In genomic region chr16:12092347-12092882, GRCh38 we compare ENCODE assay signal across 9 cellular contexts.
A peak's percentile ranks its signal among the peaks of the same experiment; 100 is the strongest.
DNase-seq lines count a peak whose midpoint lies in the region; ATAC-seq and TF ChIP-seq lines count a peak whose summit lies in the region.
"Had no signal": no experiment of that assay in that cellular context is flagged by ENCODE, and none has a peak within 500 bp of the region (broad histone marks: within the 10 kb centered on the region; RNA-seq: fewer than 3 reads in every experiment).

No MANE protein-coding gene starts in this region.

- H3K4ac ChIP-seq in mesenchymal stem cell (ENCODE audit: low read depth in 1 of 2, low read length in 2 of 2): no peak overlapping the region

- no peak overlapping the region for H3K14ac ChIP-seq in mesenchymal stem cell (ENCODE audit: low read length in 2 of 2)

- DNase-seq in AG20443 (ENCODE audit: low spot score) (peak; percentile 67), HT-29 (ENCODE audit: low spot score) (peak; percentile 37), mammary epithelial cell (peak; percentile 87), mesenchymal stem cell (peak; percentile 91), GF-D8 (lab: John Stamatoyannopoulos, UW) (no peak)
- DNase-seq: stimulated activated CD4-positive, alpha-beta T cell treated with anti-CD3 and anti-CD28 coated beads, Interleukin-4, amount 100 ng/mL, for 1 hour had no signal

- no peak overlapping the region for H2BK12ac ChIP-seq in mesenchymal stem cell (ENCODE audit: low read length in 2 of 2)

- H2BK15ac ChIP-seq in mesenchymal stem cell (ENCODE audit: low read depth, poor library complexity, severe bottlenecking): no peak overlapping the region

- 29% methylated on average over 7 of the region's 7 CpGs for WGBS in mammary epithelial cell (ENCODE audit: low coverage, missing lambda C conversion rate)
- WGBS in mesenchymal stem cell: 34% methylated on average over 7 of the region's 7 CpGs

- no peaks in the 10 kb centered on the region for H3K27me3 Mint-ChIP-seq in stimulated activated memory B cell treated with anti-CD40 and anti-IgM and Interleukin-4, amounts not matched to agents 10 μg/mL and 1 μg/mL and 100 μg/mL, for 72 hours

- TSS peak; percentile 94 for BruUV-seq in mammary epithelial cell (replicated peaks; lab: Mats Ljungman, UMichigan)

- no peaks in the 10 kb centered on the region for H4K20me1 ChIP-seq in mammary epithelial cell (ENCODE audit: insufficient read depth, low read length)

- H3K23ac ChIP-seq in mesenchymal stem cell (ENCODE audit: low read length in 2 of 2): no peak overlapping the region

- H3K36me3 ChIP-seq in mammary epithelial cell (ENCODE audit: insufficient read depth, low read length) (no peaks in the 10 kb centered on the region), mesenchymal stem cell (ENCODE audit: control insufficient read depth in 1 of 2, insufficient read depth in 2 of 2, low read depth in 1 of 2, low read length in 2 of 2) (peaks cover 0 to 20% of the 10 kb centered on the region in 2 experiments)

- H3K27ac ChIP-seq in mammary epithelial cell (ENCODE audit: insufficient read depth, low read depth, low read length) (no peak overlapping the region), mesenchymal stem cell (ENCODE audit: low read length, poor library complexity, severe bottlenecking) (no peak overlapping the region)

- H4K8ac ChIP-seq in mesenchymal stem cell (ENCODE audit: low read length): no peak overlapping the region

- H3K9me3 ChIP-seq in mammary epithelial cell (replicated peaks; ENCODE audit: insufficient read depth, low read length) (no peaks in the 10 kb centered on the region), mesenchymal stem cell (ENCODE audit: control insufficient read depth, low read length) (no peaks in the 10 kb centered on the region)

- no peaks in the 10 kb centered on the region for H3K79me2 ChIP-seq in mammary epithelial cell (ENCODE audit: insufficient read depth, low read length)

- H3K4me1 ChIP-seq in mammary epithelial cell (ENCODE audit: insufficient read depth, low read length) (no peaks in the 10 kb centered on the region), mesenchymal stem cell (ENCODE audit: control insufficient read depth, insufficient read depth, low read depth, low read length) (peaks cover 28% of the 10 kb centered on the region)

- H3K18ac ChIP-seq in mesenchymal stem cell (ENCODE audit: low read depth in 1 of 2, low read length in 2 of 2): no peak overlapping the region

- dilution Hi-C loops in mammary epithelial cell (cut with HindIII; ENCODE audit: low sequenced_read_pairs): loop anchor here (5.0 kb wide), 1 partner anchor 75 kb away; no protein-coding TSS in a partner anchor

- H3K27me3 ChIP-seq in mammary epithelial cell (ENCODE audit: insufficient read depth, low read length) (no peaks in the 10 kb centered on the region), mesenchymal stem cell (ENCODE audit: control insufficient read depth in 1 of 2, insufficient read depth in 1 of 2, low read length in 2 of 2) (no peaks in the 10 kb centered on the region)

- no peak overlapping the region for H3K27ac Mint-ChIP-seq in stimulated activated memory B cell treated with anti-CD40 and anti-IgM and Interleukin-4, amounts not matched to agents 10 μg/mL and 1 μg/mL and 100 μg/mL, for 72 hours

- peaks cover 12% of the 10 kb centered on the region for H3K79me1 ChIP-seq in mesenchymal stem cell (replicated peaks; ENCODE audit: low read length, poor library complexity, severe bottlenecking)

- H2BK5ac ChIP-seq in mesenchymal stem cell (ENCODE audit: low read depth, low read length, poor library complexity, severe bottlenecking): no peak overlapping the region

- no peak for TF ChIP-seq CTCF in mammary epithelial cell (conservative IDR thresholded peaks at IDR 0.05 in 1 of 2, IDR thresholded peaks at IDR 0.05 in 1 of 2; ENCODE audit: extremely low read depth in 1 of 2, insufficient read depth in 1 of 2, low read depth in 1 of 2, low read length in 2 of 2)

- H3K4me3 ChIP-seq in mammary epithelial cell (replicated peaks in 1 of 3; ENCODE audit: insufficient read depth in 1 of 3, low read depth in 2 of 3, low read length in 3 of 3) (no peak overlapping the region), mesenchymal stem cell (ENCODE audit: insufficient read depth in 1 of 2, low read depth in 1 of 2, low read length in 2 of 2) (no peak overlapping the region)

- H2AFZ ChIP-seq in mammary epithelial cell (ENCODE audit: low read depth, low read length) (no peak overlapping the region), mesenchymal stem cell (ENCODE audit: low read depth, low read length) (no peak overlapping the region)

- in situ Hi-C loops in mammary epithelial cell (cut with MboI; ENCODE audit: low sequenced_read_pairs in 2 of 2): loop anchor here in 1 of 2 donors (10.0 kb wide), 1 partner anchor 732 kb away; no protein-coding TSS in a partner anchor

- no peak for ATAC-seq in GM18498 (IDR thresholded peaks at IDR 0.05; ENCODE audit: unreplicated experiment)
- no peak for ATAC-seq in HG03159 (IDR thresholded peaks at IDR 0.05; ENCODE audit: unreplicated experiment)
- no peak for ATAC-seq in stimulated activated memory B cell treated with anti-CD40 and anti-IgM and Interleukin-4, amounts not matched to agents 10 μg/mL and 1 μg/mL and 100 μg/mL, for 72 hours

- H3K9me3 Mint-ChIP-seq in stimulated activated memory B cell treated with anti-CD40 and anti-IgM and Interleukin-4, amounts not matched to agents 10 μg/mL and 1 μg/mL and 100 μg/mL, for 72 hours: no peaks in the 10 kb centered on the region

- H4K91ac ChIP-seq in mesenchymal stem cell (ENCODE audit: low read length): no peak overlapping the region

- no peak overlapping the region for H3K4me3 Mint-ChIP-seq in stimulated activated memory B cell treated with anti-CD40 and anti-IgM and Interleukin-4, amounts not matched to agents 10 μg/mL and 1 μg/mL and 100 μg/mL, for 72 hours

- CTCF ChIA-PET in mammary epithelial cell (lab: Charles Lee; ENCODE audit: low non-redundant PET): interaction anchor here (0.7 kb wide), 1 partner anchor 1077 kb away, joined by 5 read pairs; no protein-coding TSS in a partner anchor

- H3K4me2 ChIP-seq in mammary epithelial cell (ENCODE audit: insufficient read depth, low read depth, low read length) (no peak overlapping the region), mesenchymal stem cell (ENCODE audit: low read length, poor library complexity, severe bottlenecking) (no peak overlapping the region)

- intact Hi-C loops in mammary epithelial cell (cut with micrococcal nuclease): no loop called here

- no peak overlapping the region for H2AK5ac ChIP-seq in mesenchymal stem cell (ENCODE audit: low read length, severe bottlenecking)

- H3K36me3 Mint-ChIP-seq in stimulated activated memory B cell treated with anti-CD40 and anti-IgM and Interleukin-4, amounts not matched to agents 10 μg/mL and 1 μg/mL and 100 μg/mL, for 72 hours: peaks cover 18% of the 10 kb centered on the region

- no peak overlapping the region for H3K9ac ChIP-seq in mammary epithelial cell (ENCODE audit: insufficient read depth, low read length)
- no peak overlapping the region for H3K9ac ChIP-seq in mesenchymal stem cell (ENCODE audit: low read length)

- H2BK120ac ChIP-seq in mesenchymal stem cell (ENCODE audit: low read depth, low read length): no peak overlapping the region

- peaks cover 46% of the 10 kb centered on the region for H3K4me1 Mint-ChIP-seq in stimulated activated memory B cell treated with anti-CD40 and anti-IgM and Interleukin-4, amounts not matched to agents 10 μg/mL and 1 μg/mL and 100 μg/mL, for 72 hours
